Comparison of ENCODE assay signal across 26 cellular contexts in genomic region chr1:162466797-162467196, GRCh38. TPM values are rescaled to one million over a fixed set of nuclear protein-coding genes. Genes with fewer than 3 reads are reported as not detected.
"Had no signal": no experiment of that assay in that cellular context is flagged by ENCODE, and none has a peak within 500 bp of the region (broad histone marks: within the 10 kb centered on the region; RNA-seq: fewer than 3 reads in every experiment).

No MANE protein-coding gene starts in this region.

- ATAC-seq: activated CD8-positive, alpha-beta T cell treated with anti-CD3 and anti-CD28 coated beads, Interleukin-2, amount 10 ng/mL, durations not matched to agents 7 days and 5 days; activated naive CD4-positive, alpha-beta T cell treated with anti-CD3 and anti-CD28 coated beads, Interleukin-2, amount 50 U/mL, for 72 hours; activated naive CD8-positive, alpha-beta T cell treated with anti-CD3 and anti-CD28 coated beads, Interleukin-2, amount 50 U/mL, for 24 hours; WTC11 had no signal

- FAIRE-seq: astrocyte had no signal

- H3K36me3 ChIP-seq: cardiac muscle cell had no signal

- H3K4me1 Mint-ChIP-seq: activated naive CD8-positive, alpha-beta T cell treated with anti-CD3 and anti-CD28 coated beads, Interleukin-2, amount 50 U/mL, for 24 hours; brain had no signal

- H3K27ac Mint-ChIP-seq: activated CD8-positive, alpha-beta T cell treated with anti-CD3 and anti-CD28 coated beads, Interleukin-2, amount 10 ng/mL, durations not matched to agents 7 days and 5 days; activated naive CD4-positive, alpha-beta T cell treated with anti-CD3 and anti-CD28 coated beads, Interleukin-2, amount 50 U/mL, for 72 hours; activated naive CD8-positive, alpha-beta T cell treated with anti-CD3 and anti-CD28 coated beads, Interleukin-2, amount 50 U/mL, for 24 hours; WTC11 had no signal

- DNase-seq: activated CD4-positive, alpha-beta T cell treated with anti-CD3 and anti-CD28 coated beads for 48 hours; activated CD4-positive, alpha-beta T cell treated with anti-CD3 and anti-CD28 coated beads, Interleukin-2, amount 50 U/mL, for 4 hours; activated CD4-positive, CD25-positive, alpha-beta regulatory T cell treated with anti-CD3 and anti-CD28 coated beads, Interleukin-2, amount 50 U/mL, for 72 hours; activated CD8-positive, alpha-beta memory T cell treated with anti-CD3 and anti-CD28 coated beads, Interleukin-2, amount 50 U/mL, for 48 hours; activated CD8-positive, alpha-beta T cell treated with anti-CD3 and anti-CD28 coated beads, Interleukin-2, amount 10 ng/mL, durations not matched to agents 7 days and 5 days; activated naive CD8-positive, alpha-beta T cell treated with anti-CD3 and anti-CD28 coated beads, Interleukin-2, amount 50 U/mL, for 24 hours; activated T-cell treated with anti-CD3 and anti-CD28 coated beads, Interleukin-2, amount 50 U/mL, for 1 hour; amygdala; Kasumi-1; KBM-7; MV-4-11; NCI-H1105; NCI-H1436; NCI-H1694 treated with DMSO at 0.1 percent for 48 hours; NCI-H2029 treated with DMSO at 0.1 percent for 48 hours; NCI-H446; NCI-H748 treated with DMSO at 0.1 percent for 48 hours; SIG-M5 had no signal

- H3K4me3 ChIP-seq: cardiac muscle cell, SK-N-MC had no signal

- H3K4me3 Mint-ChIP-seq: activated CD8-positive, alpha-beta T cell treated with anti-CD3 and anti-CD28 coated beads, Interleukin-2, amount 10 ng/mL, durations not matched to agents 7 days and 5 days; activated naive CD8-positive, alpha-beta T cell treated with anti-CD3 and anti-CD28 coated beads, Interleukin-2, amount 50 U/mL, for 24 hours; brain; WTC11 had no signal

- H3K27me3 ChIP-seq: cardiac muscle cell had no signal

- H3K27ac ChIP-seq: cardiac muscle cell, SK-N-MC had no signal

- H3K36me3 Mint-ChIP-seq: brain had no signal

RNA-seq across cellular contexts. Expression of gene SH2D1B, which starts 54.9 kb away (rescaled TPM):
- total RNA-seq: activated CD8-positive, alpha-beta T cell treated with anti-CD3 and anti-CD28 coated beads, Interleukin-2, amount 10 ng/mL, durations not matched to agents 7 days and 5 days; astrocyte; OCI-LY7; T-helper 1 cell treated with Interleukin-12 subunit alpha and Interleukin-12 subunit beta and Interleukin-4 antibody, amounts not matched to agents 30 ng/mL and 1 ng/mL, for 36 hours; WTC11 had no signal
